26 cellular contexts compared by ENCODE assay signal in genomic region chr15:87626835-87627234, GRCh38.
"Had no signal": no experiment of that assay in that cellular context is flagged by ENCODE, and none has a peak within 500 bp of the region (broad histone marks: within the 10 kb centered on the region; RNA-seq: fewer than 3 reads in every experiment).

No MANE protein-coding gene starts in this region.

- ATAC-seq: heart right ventricle; left cardiac atrium; left lung; naive thymus-derived CD4-positive, alpha-beta T cell; right lobe of liver; stimulated activated naive CD8-positive, alpha-beta T cell treated with anti-CD3 and anti-CD28 coated beads, Interleukin-15, amount 100 ng/mL, for 72 hours had no signal

- H3K9me3 ChIP-seq: esophagus squamous epithelium, heart right ventricle, left lung, right lobe of liver, suprapubic skin, thyroid gland, vagina had no signal

- H3K36me3 ChIP-seq: esophagus squamous epithelium, heart right ventricle, left lung, neural progenitor cell, right lobe of liver, suprapubic skin, thyroid gland, vagina had no signal

- H3K4me3 ChIP-seq: esophagus squamous epithelium, heart right ventricle, left lung, neural progenitor cell, right lobe of liver, suprapubic skin, thyroid gland, vagina had no signal

- H3K27ac ChIP-seq: esophagus squamous epithelium, heart right ventricle, left lung, neural progenitor cell, parathyroid adenoma, right lobe of liver, suprapubic skin, thyroid gland, vagina had no signal

- DNase-seq: dermis blood vessel endothelial cell; effector memory CD4-positive, alpha-beta T cell; esophagus squamous epithelium; foreskin melanocyte; glutamatergic neuron; heart right ventricle; hippocampal formation; left cardiac atrium; left lung; mesendoderm; midbrain; naive thymus-derived CD4-positive, alpha-beta T cell; right lobe of liver; small intestine; stimulated activated CD4-positive, alpha-beta T cell treated with anti-CD3 and anti-CD28 coated beads, Interleukin-12 subunit alpha, Interleukin-12 subunit beta, amount 100 ng/mL, for 4 hours; stimulated activated CD4-positive, alpha-beta T cell treated with anti-CD3 and anti-CD28 coated beads, Interleukin-1b, Interleukin-23, amount 100 ng/mL, for 48 hours; stimulated activated CD4-positive, alpha-beta T cell treated with anti-CD3 and anti-CD28 coated beads, Interleukin-4, amount 100 ng/mL, for 1 hour; stimulated activated CD8-positive, alpha-beta memory T cell treated with anti-CD3 and anti-CD28 coated beads, Interleukin-4, amount 100 ng/mL, for 48 hours; stimulated activated naive CD4-positive, alpha-beta T cell; stimulated activated naive CD8-positive, alpha-beta T cell treated with anti-CD3 and anti-CD28 coated beads, Interleukin-15, amount 100 ng/mL, for 72 hours; thyroid gland; trophoblast cell had no signal

- H3K27me3 ChIP-seq: esophagus squamous epithelium, heart right ventricle, left lung, neural progenitor cell, right lobe of liver, suprapubic skin, thyroid gland, vagina had no signal
